8 cellular contexts compared by ENCODE assay signal in genomic region chr5:38420691-38421395, GRCh38.
A peak's percentile ranks its signal among the peaks of the same experiment; 100 is the strongest.
DNase-seq lines count a peak whose midpoint lies in the region; ATAC-seq and TF ChIP-seq lines count a peak whose summit lies in the region.

No MANE protein-coding gene starts in this region.

- 37 to 50% (median 41%) methylated on average over 6 of the region's 6 CpGs for WGBS in heart left ventricle, 4 donors

- intact Hi-C loops in activated naive CD4-positive, alpha-beta T cell treated with anti-CD3 and anti-CD28 coated beads for 36 hours (cut with micrococcal nuclease) = loop anchor here (1.0 kb wide), 2 partner anchors 38 to 389 kb away; no protein-coding TSS in a partner anchor
- intact Hi-C loops in heart left ventricle (cut with DNase I) = loop anchor here in 5 of 10 donors (1.0 to 5.0 kb wide), 5 partner anchors 386 to 501 kb away; no protein-coding TSS in a partner anchor

- no peaks in the 10 kb centered on the region for H3K4me1 Mint-ChIP-seq in activated naive CD4-positive, alpha-beta T cell treated with anti-CD3 and anti-CD28 coated beads for 36 hours (ENCODE audit: low read depth)
- H3K4me1 Mint-ChIP-seq in CD8-positive, alpha-beta memory T cell = no peaks in the 10 kb centered on the region

- ATAC-seq in heart left ventricle (peak in 3 of 4 donors; percentile 55 to 76 (median 68)), GM21423 (IDR thresholded peaks at IDR 0.05; ENCODE audit: unreplicated experiment) (no peak)

- TF ChIP-seq CTCF in HFF-Myc (IDR thresholded peaks at IDR 0.05; ENCODE audit: low read depth, low read length, missing control alignments) (peak; percentile 89), heart left ventricle (IDR thresholded peaks at IDR 0.05) (peak; percentile 56 to 83 (median 68)), retinal pigment epithelial cell (conservative IDR thresholded peaks at IDR 0.05; ENCODE audit: low read depth, low read length) (peak; percentile 85)

- H3K36me3 Mint-ChIP-seq in activated naive CD4-positive, alpha-beta T cell treated with anti-CD3 and anti-CD28 coated beads for 36 hours (ENCODE audit: low read depth) = no peaks in the 10 kb centered on the region
- no peaks in the 10 kb centered on the region for H3K36me3 Mint-ChIP-seq in CD8-positive, alpha-beta memory T cell

- H3K4me1 ChIP-seq in heart left ventricle = peaks cover 0 to 9% (median 0%) of the 10 kb centered on the region in 12 donors
- no peaks in the 10 kb centered on the region for H3K4me1 ChIP-seq in CD8-positive, alpha-beta memory T cell (ENCODE audit: insufficient read depth, low read length)

- DNase-seq in DMS153 (lab: John Stamatoyannopoulos, UW) (peak; percentile 56), HFF-Myc (ENCODE audit: extremely low read depth, low read depth) (peak; percentile 59), NCI-H345 (lab: John Stamatoyannopoulos, UW) (peak; percentile 32), heart left ventricle (peak in 4 of 5 donors; percentile 29 to 55 (median 46)), retinal pigment epithelial cell (ENCODE audit: low read depth) (no peak)
- DNase-seq in activated naive CD4-positive, alpha-beta T cell treated with anti-CD3 and anti-CD28 coated beads for 36 hours = peak; percentile 65
- no peak for DNase-seq in CD8-positive, alpha-beta memory T cell

- POLR2A ChIA-PET in CD8-positive, alpha-beta memory T cell (lab: Charles Lee) = no interaction called here

- no peaks in the 10 kb centered on the region for H3K9me3 Mint-ChIP-seq in activated naive CD4-positive, alpha-beta T cell treated with anti-CD3 and anti-CD28 coated beads for 36 hours
- no peaks in the 10 kb centered on the region for H3K9me3 Mint-ChIP-seq in CD8-positive, alpha-beta memory T cell

- H3K9me3 ChIP-seq in heart left ventricle = no peaks in the 10 kb centered on the region
- no peaks in the 10 kb centered on the region for H3K9me3 ChIP-seq in CD8-positive, alpha-beta memory T cell (ENCODE audit: low read length)

- peaks cover 0 to 2% (median 0%) of the 10 kb centered on the region in 9 donors for H3K27me3 ChIP-seq in heart left ventricle
- H3K27me3 ChIP-seq in CD8-positive, alpha-beta memory T cell (ENCODE audit: insufficient read depth, low read length, poor library complexity, severe bottlenecking) = no peaks in the 10 kb centered on the region

- CTCF ChIA-PET in activated naive CD4-positive, alpha-beta T cell treated with anti-CD3 and anti-CD28 coated beads for 36 hours (lab: Charles Lee) = interaction anchor here (0.6 to 3.6 kb wide), 23 partner anchors 9 to 676 kb away, joined by 3 to 26 read pairs (median 4); no protein-coding TSS in a partner anchor
- CTCF ChIA-PET in CD8-positive, alpha-beta memory T cell (lab: Charles Lee) = interaction anchor here (1.2 to 3.4 kb wide), 2 partner anchors 21 to 47 kb away, joined by 3 to 13 read pairs; no protein-coding TSS in a partner anchor

- H3K36me3 ChIP-seq in heart left ventricle = no peaks in the 10 kb centered on the region
- H3K36me3 ChIP-seq in CD8-positive, alpha-beta memory T cell (ENCODE audit: insufficient read depth, low read length) = no peaks in the 10 kb centered on the region

- no peak for TF ChIP-seq POLR2A in heart left ventricle (IDR thresholded peaks at IDR 0.05)

- H3K27ac Mint-ChIP-seq in activated naive CD4-positive, alpha-beta T cell treated with anti-CD3 and anti-CD28 coated beads for 36 hours = no peak overlapping the region
- H3K27ac Mint-ChIP-seq in CD8-positive, alpha-beta memory T cell = peak overlapping the region in 1 of 8 donors; percentile 0

- no peak overlapping the region for H3K4me3 ChIP-seq in HFF-Myc (replicated peaks; ENCODE audit: low read depth, low read length)
- no peak overlapping the region for H3K4me3 ChIP-seq in heart left ventricle
- no peak overlapping the region for H3K4me3 ChIP-seq in retinal pigment epithelial cell (ENCODE audit: low read length)
- no peak overlapping the region for H3K4me3 ChIP-seq in CD8-positive, alpha-beta memory T cell (ENCODE audit: low read length)

- no peak overlapping the region for H3K4me3 Mint-ChIP-seq in activated naive CD4-positive, alpha-beta T cell treated with anti-CD3 and anti-CD28 coated beads for 36 hours
- H3K4me3 Mint-ChIP-seq in CD8-positive, alpha-beta memory T cell = no peak overlapping the region

- peaks cover 16% of the 10 kb centered on the region for H3K27me3 Mint-ChIP-seq in activated naive CD4-positive, alpha-beta T cell treated with anti-CD3 and anti-CD28 coated beads for 36 hours (ENCODE audit: low read depth)
- H3K27me3 Mint-ChIP-seq in CD8-positive, alpha-beta memory T cell = peaks cover 10 to 36% of the 10 kb centered on the region in 2 donors

- H3K27ac ChIP-seq in heart left ventricle = no peak overlapping the region
- H3K27ac ChIP-seq in CD8-positive, alpha-beta memory T cell (ENCODE audit: low read depth, low read length) = no peak overlapping the region

Comparison
In these comparisons a context has a peak if more than half of its experiments do, and no peak if none do; other contexts are left out.
1. DNase-seq: peak in DMS153 (single experiment), HFF-Myc (single experiment), NCI-H345 (single experiment), activated naive CD4-positive, alpha-beta T cell treated with anti-CD3 and anti-CD28 coated beads for 36 hours (single experiment) and heart left ventricle (4 of 5); none in retinal pigment epithelial cell (single experiment) and CD8-positive, alpha-beta memory T cell (0 of 5).
2. Peak in every context shown above with its lines, with median percentiles within 50 percentile points of each other: CTCF ChIP-seq.